In genomic region chr1:2392686-2393085, GRCh38 we compare ENCODE assay signal across 9 cellular contexts. TPM values are rescaled to one million over a fixed set of nuclear protein-coding genes. Genes with fewer than 3 reads are reported as not detected.
A peak's percentile ranks its signal among the peaks of the same experiment; 100 is the strongest.
DNase-seq lines count a peak whose midpoint lies in the region; ATAC-seq, FAIRE-seq and TF ChIP-seq lines count a peak whose summit lies in the region.
"Had no signal": no experiment of that assay in that cellular context is flagged by ENCODE, and none has a peak within 500 bp of the region (broad histone marks: within the 10 kb centered on the region; RNA-seq: fewer than 3 reads in every experiment).

No MANE protein-coding gene starts in this region.

- TF ChIP-seq POLR2A in transverse colon (IDR thresholded peaks at IDR 0.05) = no peak

- ATAC-seq in lower lobe of right lung (no peak), GM19324 (IDR thresholded peaks at IDR 0.05; ENCODE audit: low FRiP score, unreplicated experiment) (no peak)

- H3K4me1 Mint-ChIP-seq in activated naive CD4-positive, alpha-beta T cell treated with anti-CD3 and anti-CD28 coated beads for 36 hours (ENCODE audit: low read depth) = peaks cover 40% of the 10 kb centered on the region
- peaks cover 13% of the 10 kb centered on the region for H3K4me1 Mint-ChIP-seq in astrocyte (ENCODE audit: low read depth, unreplicated experiment)

- peak overlapping the region; percentile 98 for H3K4me2 ChIP-seq in astrocyte (ENCODE audit: low read length)

- POLR2A ChIA-PET in HEK293T (lab: Yijun Ruan, JAX) = interaction anchor here (1.3 to 2.5 kb wide), 3 partner anchors 11 to 19 kb away, joined by 3 to 18 read pairs (median 5); partner anchors contain the start of gene PEX10

- H3K27ac ChIP-seq in astrocyte (ENCODE audit: low read depth, low read length) (peak overlapping the region; percentile 57), lower lobe of right lung (peak overlapping the region; percentile 87), transverse colon (peak overlapping the region; percentile 89 to 91 (median 90))

- FAIRE-seq in astrocyte (lab: Jason Lieb, UNC) = no peak
- FAIRE-seq: D721Med had no signal

- H2AFZ ChIP-seq in astrocyte (ENCODE audit: low read depth, low read length) = no peak overlapping the region

- peaks cover 15% of the 10 kb centered on the region for H3K4me1 ChIP-seq in astrocyte (ENCODE audit: insufficient read depth, low read length)
- peaks cover 33% of the 10 kb centered on the region for H3K4me1 ChIP-seq in lower lobe of right lung
- H3K4me1 ChIP-seq in transverse colon = peaks cover 23 to 41% (median 28%) of the 10 kb centered on the region in 4 donors

- peak overlapping the region; percentile 75 for H3K4me3 ChIP-seq in astrocyte (ENCODE audit: insufficient read depth, low read depth, low read length)
- H3K4me3 ChIP-seq in lower lobe of right lung = peak overlapping the region; percentile 98
- H3K4me3 ChIP-seq in transverse colon = peak overlapping the region in 3 of 4 donors; percentile 76 to 93 (median 86)

- peak overlapping the region; percentile 88 for H3K9ac ChIP-seq in astrocyte (ENCODE audit: low read length)

- TF ChIP-seq EP300 in transverse colon (IDR thresholded peaks at IDR 0.05; ENCODE audit: low read depth) = no peak

- intact Hi-C loops in activated naive CD4-positive, alpha-beta T cell treated with anti-CD3 and anti-CD28 coated beads for 36 hours (cut with micrococcal nuclease) = no loop called here
- intact Hi-C loops in lower lobe of right lung (cut with DNase I) (no loop called here), transverse colon (cut with DNase I; ENCODE audit: low total_unique reads) (no loop called here)

- H3K36me3 ChIP-seq in astrocyte (ENCODE audit: insufficient read depth, low read length) (peaks cover 21% of the 10 kb centered on the region), lower lobe of right lung (peaks cover 51% of the 10 kb centered on the region), transverse colon (peaks cover 0 to 13% (median 5%) of the 10 kb centered on the region in 4 donors)

- peak overlapping the region; percentile 79 for H3K27ac Mint-ChIP-seq in activated naive CD4-positive, alpha-beta T cell treated with anti-CD3 and anti-CD28 coated beads for 36 hours
- peak overlapping the region; percentile 38 for H3K27ac Mint-ChIP-seq in astrocyte (ENCODE audit: unreplicated experiment)

- H3K9me3 ChIP-seq in astrocyte (ENCODE audit: insufficient read depth, low read depth, low read length) (no peaks in the 10 kb centered on the region), lower lobe of right lung (no peaks in the 10 kb centered on the region), transverse colon (no peaks in the 10 kb centered on the region)

- no peak for TF ChIP-seq CTCF in astrocyte (IDR thresholded peaks at IDR 0.05; ENCODE audit: insufficient read depth, low read depth, low read length)
- TF ChIP-seq CTCF in lower lobe of right lung (IDR thresholded peaks at IDR 0.05) = no peak
- TF ChIP-seq CTCF in transverse colon (IDR thresholded peaks at IDR 0.05) = no peak

- WGBS in transverse colon (ENCODE audit: low coverage in 1 of 2), 2 donors = 27 to 45% methylated on average over 3 to 16 of the region's 16 CpGs

- H3K27me3 Mint-ChIP-seq in activated naive CD4-positive, alpha-beta T cell treated with anti-CD3 and anti-CD28 coated beads for 36 hours (ENCODE audit: low read depth) = no peaks in the 10 kb centered on the region
- no peaks in the 10 kb centered on the region for H3K27me3 Mint-ChIP-seq in astrocyte (ENCODE audit: low read depth, unreplicated experiment)

- CTCF ChIA-PET in activated naive CD4-positive, alpha-beta T cell treated with anti-CD3 and anti-CD28 coated beads for 36 hours (lab: Charles Lee) = interaction anchor here (0.6 to 1.7 kb wide), 2 partner anchors 12 to 167 kb away, joined by 3 to 5 read pairs; no protein-coding TSS in a partner anchor
- CTCF ChIA-PET in HEK293T (lab: Yijun Ruan, JAX) = no interaction called here

- H4K20me1 ChIP-seq in astrocyte (ENCODE audit: insufficient read depth, low read length) = peaks cover 53% of the 10 kb centered on the region

- H3K36me3 Mint-ChIP-seq in activated naive CD4-positive, alpha-beta T cell treated with anti-CD3 and anti-CD28 coated beads for 36 hours (ENCODE audit: low read depth) = peaks cover 15% of the 10 kb centered on the region
- peaks cover 13% of the 10 kb centered on the region for H3K36me3 Mint-ChIP-seq in astrocyte (ENCODE audit: low read depth, unreplicated experiment)

- no peaks in the 10 kb centered on the region for H3K9me3 Mint-ChIP-seq in activated naive CD4-positive, alpha-beta T cell treated with anti-CD3 and anti-CD28 coated beads for 36 hours
- peaks cover 3% of the 10 kb centered on the region for H3K9me3 Mint-ChIP-seq in astrocyte (ENCODE audit: unreplicated experiment)

- no peak for DNase-seq in activated naive CD4-positive, alpha-beta T cell treated with anti-CD3 and anti-CD28 coated beads for 36 hours
- no peak for DNase-seq in activated naive CD4-positive, alpha-beta T cell treated with anti-CD3 and anti-CD28 coated beads, Interleukin-2, amount 50 U/mL, for 16 hours
- DNase-seq in astrocyte (ENCODE audit: low read depth) (no peak), lower lobe of right lung (no peak), transverse colon (no peak), AG08395 (ENCODE audit: low spot score) (no peak), HEK293T (ENCODE audit: extremely low spot score) (no peak)

- in situ Hi-C loops in transverse colon (cut with MboI; ENCODE audit: low pct_ligation_motif_present in 1 of 4, low pct_unique_long_range_greater_than_20kb in 1 of 4, low sequenced_read_pairs in 3 of 4) = no loop called here

- H3K4me3 Mint-ChIP-seq in activated naive CD4-positive, alpha-beta T cell treated with anti-CD3 and anti-CD28 coated beads for 36 hours = peak overlapping the region; percentile 88
- peak overlapping the region; percentile 93 for H3K4me3 Mint-ChIP-seq in astrocyte (ENCODE audit: unreplicated experiment)

- peaks cover 77% of the 10 kb centered on the region for H3K79me2 ChIP-seq in astrocyte (ENCODE audit: insufficient read depth, low read length)

- no peaks in the 10 kb centered on the region for H3K27me3 ChIP-seq in astrocyte (ENCODE audit: insufficient read depth, low read length)
- no peaks in the 10 kb centered on the region for H3K27me3 ChIP-seq in lower lobe of right lung (ENCODE audit: low read depth)
- no peaks in the 10 kb centered on the region for H3K27me3 ChIP-seq in transverse colon

TF ChIP-seq in HEK293T, 16 proteins besides CTCF, POLR2A, EP300 and RAD21:
- TF ChIP-seq SUZ12 (IDR thresholded peaks at IDR 0.05) (no peak), FOXA1 (IDR thresholded peaks at IDR 0.05) (no peak), ARNT (IDR thresholded peaks at IDR 0.05) (no peak), ZNF384 (IDR thresholded peaks at IDR 0.05) (no peak), SP1 (IDR thresholded peaks at IDR 0.05) (no peak), FOXM1 (IDR thresholded peaks at IDR 0.05; ENCODE audit: borderline replicate concordance) (no peak), TARDBP (IDR thresholded peaks at IDR 0.05) (no peak), HDGF (IDR thresholded peaks at IDR 0.05; ENCODE audit: borderline replicate concordance) (no peak), L3MBTL2 (conservative IDR thresholded peaks at IDR 0.05) (no peak), LEF1 (IDR thresholded peaks at IDR 0.05; ENCODE audit: borderline replicate concordance) (no peak), ELF4 (IDR thresholded peaks at IDR 0.05) (no peak), BHLHE40 (IDR thresholded peaks at IDR 0.05; ENCODE audit: borderline replicate concordance) (no peak), CTBP1 (IDR thresholded peaks at IDR 0.05; ENCODE audit: borderline replicate concordance) (no peak), FOXK2 (IDR thresholded peaks at IDR 0.05) (no peak), NFRKB (IDR thresholded peaks at IDR 0.05) (no peak)
- TF ChIP-seq, protein P1, sequence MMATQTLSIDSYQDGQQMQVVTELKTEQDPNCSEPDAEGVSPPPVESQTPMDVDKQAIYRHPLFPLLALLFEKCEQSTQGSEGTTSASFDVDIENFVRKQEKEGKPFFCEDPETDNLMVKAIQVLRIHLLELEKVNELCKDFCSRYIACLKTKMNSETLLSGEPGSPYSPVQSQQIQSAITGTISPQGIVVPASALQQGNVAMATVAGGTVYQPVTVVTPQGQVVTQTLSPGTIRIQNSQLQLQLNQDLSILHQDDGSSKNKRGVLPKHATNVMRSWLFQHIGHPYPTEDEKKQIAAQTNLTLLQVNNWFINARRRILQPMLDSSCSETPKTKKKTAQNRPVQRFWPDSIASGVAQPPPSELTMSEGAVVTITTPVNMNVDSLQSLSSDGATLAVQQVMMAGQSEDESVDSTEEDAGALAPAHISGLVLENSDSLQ (IDR thresholded peaks at IDR 0.05) = no peak
TF ChIP-seq in HEK293T: peak in this region for 0.

RNA-seq across cellular contexts. Expression of gene RER1, which starts 1.0 kb away (rescaled TPM):
- 100 to 1,000 TPM; 115 to 124 TPM for total RNA-seq in activated naive CD4-positive, alpha-beta T cell treated with anti-CD3 and anti-CD28 coated beads for 36 hours
- total RNA-seq in astrocyte = 197 and 211 TPM in 2 replicates
- 133 TPM for total RNA-seq in lower lobe of right lung
- total RNA-seq in transverse colon = 100 to 1,000 TPM in 3 of 4 donors, 10 to 100 TPM in 1; 36.2 to 129 (median 111) TPM

RNA-seq across cellular contexts. Expression of gene MORN1, which starts 1.3 kb away (rescaled TPM):
- total RNA-seq in activated naive CD4-positive, alpha-beta T cell treated with anti-CD3 and anti-CD28 coated beads for 36 hours = 1 to 10 TPM; 3.2 to 4.9 TPM
- 9.2 and 11.7 TPM in 2 replicates for total RNA-seq in astrocyte
- total RNA-seq in lower lobe of right lung = 13.4 TPM
- 10 to 100 TPM in 3 of 4 donors, 1 to 10 TPM in 1; 3.0 to 34.0 (median 12.5) TPM for total RNA-seq in transverse colon

RNA-seq across cellular contexts. Expression of gene PEX10, which starts 19.7 kb away (rescaled TPM):
- 1 to 10 TPM; 8.6 to 9.1 TPM for total RNA-seq in activated naive CD4-positive, alpha-beta T cell treated with anti-CD3 and anti-CD28 coated beads for 36 hours
- total RNA-seq in astrocyte (16.6 and 18.6 TPM in 2 replicates), lower lobe of right lung (12.4 TPM), transverse colon (10 to 100 TPM; 16.9 to 28.8 (median 21.3) TPM)
